Comparison of ENCODE assay signal across 8 cellular contexts in genomic region chr2:147843421-147843863, GRCh38. TPM values are rescaled to one million over a fixed set of nuclear protein-coding genes. Genes with fewer than 3 reads are reported as not detected.
DNase-seq lines count a peak whose midpoint lies in the region; ATAC-seq and TF ChIP-seq lines count a peak whose summit lies in the region.

No MANE protein-coding gene starts in this region.

- no peaks in the 10 kb centered on the region for H3K9me3 ChIP-seq in BE2C

- H3K4me3 Mint-ChIP-seq in IgD-negative memory B cell (peak overlapping the region; percentile 90 to 93 (median 92)), chondrocyte (ENCODE audit: unreplicated experiment) (peak overlapping the region; percentile 98)
- peak overlapping the region; percentile 83 to 96 (median 88) for H3K4me3 Mint-ChIP-seq in naive thymus-derived CD8-positive, alpha-beta T cell

- H3K27me3 Mint-ChIP-seq in IgD-negative memory B cell (peaks cover 26% of the 10 kb centered on the region), chondrocyte (ENCODE audit: low read depth) (no peaks in the 10 kb centered on the region)
- peaks cover 8 to 20% (median 10%) of the 10 kb centered on the region in 5 donors for H3K27me3 Mint-ChIP-seq in naive thymus-derived CD8-positive, alpha-beta T cell

- DNase-seq in BE2C (no peak), chondrocyte (ENCODE audit: low spot score) (no peak), NCI-H2029 (lab: John Stamatoyannopoulos, UW) (no peak), posterior vena cava (ENCODE audit: low spot score) (no peak)
- DNase-seq in naive thymus-derived CD8-positive, alpha-beta T cell = peak in 1 of 10 donors; percentile 49

- intact Hi-C loops in posterior vena cava (cut with DNase I) = no loop called here

- no peaks in the 10 kb centered on the region for H3K4me1 ChIP-seq in BE2C

- H3K4me1 Mint-ChIP-seq in IgD-negative memory B cell (peaks cover 8 to 18% (median 12%) of the 10 kb centered on the region in 3 donors), chondrocyte (ENCODE audit: low read depth) (peaks cover 42% of the 10 kb centered on the region)
- H3K4me1 Mint-ChIP-seq in naive thymus-derived CD8-positive, alpha-beta T cell = peaks cover 22 to 45% (median 35%) of the 10 kb centered on the region in 4 donors

- peaks cover 0 to 5% (median 4%) of the 10 kb centered on the region in 3 donors for H3K9me3 Mint-ChIP-seq in IgD-negative memory B cell
- H3K9me3 Mint-ChIP-seq in chondrocyte (ENCODE audit: low read depth) = no peaks in the 10 kb centered on the region
- peaks cover 0 to 2% (median 0%) of the 10 kb centered on the region in 9 donors for H3K9me3 Mint-ChIP-seq in naive thymus-derived CD8-positive, alpha-beta T cell

- H3K36me3 Mint-ChIP-seq in IgD-negative memory B cell (peaks cover 1% of the 10 kb centered on the region), chondrocyte (ENCODE audit: low read depth) (no peaks in the 10 kb centered on the region)
- no peaks in the 10 kb centered on the region for H3K36me3 Mint-ChIP-seq in naive thymus-derived CD8-positive, alpha-beta T cell

- no peak for TF ChIP-seq CTCF in BE2C (IDR thresholded peaks at IDR 0.05; ENCODE audit: low read depth, low read length)
- no peak for TF ChIP-seq CTCF in chondrocyte (IDR thresholded peaks at IDR 0.05)

- no peaks in the 10 kb centered on the region for H3K27me3 ChIP-seq in BE2C

- no peaks in the 10 kb centered on the region for H3K36me3 ChIP-seq in BE2C

- POLR2A ChIA-PET in naive thymus-derived CD8-positive, alpha-beta T cell (lab: Charles Lee) = interaction anchor here (1.8 to 2.6 kb wide), 4 partner anchors 11 to 803 kb away, joined by 4 to 11 read pairs (median 6); partner anchors contain the start of genes MBD5 and ORC4

- peak overlapping the region; percentile 66 for H3K4me3 ChIP-seq in BE2C (ENCODE audit: low read depth, low read length)

- ATAC-seq in naive thymus-derived CD8-positive, alpha-beta T cell = no peak
- ATAC-seq in HG02981 (IDR thresholded peaks at IDR 0.05; ENCODE audit: unreplicated experiment) (no peak), HG03521 (IDR thresholded peaks at IDR 0.05; ENCODE audit: unreplicated experiment) (no peak)

- H3K27ac Mint-ChIP-seq in IgD-negative memory B cell (peak overlapping the region in 1 of 3 donors; percentile 25), chondrocyte (ENCODE audit: unreplicated experiment) (peak overlapping the region; percentile 97)
- H3K27ac Mint-ChIP-seq in naive thymus-derived CD8-positive, alpha-beta T cell = peak overlapping the region; percentile 4 to 95 (median 70)

RNA-seq across cellular contexts. Expression of gene ACVR2A, which starts 1.4 kb away (rescaled TPM):
- 3.2 TPM for polyA plus RNA-seq in BE2C (2012; ENCODE audit: insufficient read depth, insufficient read length, low read depth)
- polyA plus RNA-seq in IgD-negative memory B cell = 0.59 TPM
- total RNA-seq in chondrocyte (10.2 to 12.3 TPM (median 12.3 TPM) in 3 replicates), posterior vena cava (10 to 100 TPM; 19.3 to 20.5 TPM)
- total RNA-seq in naive thymus-derived CD8-positive, alpha-beta T cell = 10 to 100 TPM; 11.1 to 11.7 TPM
- polyA plus RNA-seq in naive thymus-derived CD8-positive, alpha-beta T cell = 1 to 10 TPM; 2.3 to 3.5 (median 2.5) TPM
